In the genomic region with DNA sequence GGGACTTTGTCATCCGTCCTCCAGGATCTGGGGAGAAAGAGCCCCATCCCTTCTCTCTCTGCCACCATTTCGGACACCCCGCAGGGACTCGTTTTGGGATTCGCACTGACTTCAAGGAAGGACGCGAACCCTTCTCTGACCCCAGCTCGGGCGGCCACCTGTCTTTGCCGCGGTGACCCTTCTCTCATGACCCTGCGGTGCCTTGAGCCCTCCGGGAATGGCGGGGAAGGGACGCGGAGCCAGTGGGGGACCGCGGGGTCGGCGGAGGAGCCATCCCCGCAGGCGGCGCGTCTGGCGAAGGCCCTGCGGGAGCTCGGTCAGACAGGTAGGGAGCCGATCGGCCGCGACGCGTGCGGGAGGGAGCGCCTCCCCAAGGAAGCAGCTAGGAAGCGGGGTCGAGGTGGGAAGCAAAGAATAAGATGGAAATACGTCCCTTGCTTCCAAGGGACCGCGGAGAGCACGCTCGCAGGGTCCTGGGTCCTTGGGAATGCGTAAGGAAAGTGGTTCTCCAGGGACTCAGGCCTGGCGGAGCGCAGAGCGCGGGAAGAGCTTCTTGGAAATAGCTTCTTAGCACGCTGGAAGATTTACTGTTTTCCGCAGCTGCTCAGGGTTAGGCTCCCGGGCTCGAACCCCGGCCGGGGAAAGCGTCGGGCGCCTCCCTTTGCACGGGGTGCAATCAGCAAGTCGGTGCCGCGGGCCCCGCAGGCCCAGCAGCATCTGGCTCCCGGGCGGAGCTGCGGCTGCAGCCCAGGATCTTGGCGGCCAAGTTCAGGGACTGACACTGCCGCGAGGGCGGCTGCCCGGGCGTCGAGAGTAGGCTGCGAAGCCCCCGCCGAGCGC, we compare ENCODE assay signal across 9 cellular contexts. TPM values are rescaled to one million over a fixed set of nuclear protein-coding genes. Genes with fewer than 3 reads are reported as not detected.
DNase-seq lines count a peak whose midpoint lies in the region; ATAC-seq, FAIRE-seq and TF ChIP-seq lines count a peak whose summit lies in the region.
"Had no signal": no experiment of that assay in that cellular context is flagged by ENCODE, and none has a peak within 500 bp of the region (broad histone marks: within the 10 kb centered on the region; RNA-seq: fewer than 3 reads in every experiment).

No MANE protein-coding gene starts in this region.

- H3K36me3 Mint-ChIP-seq in CD4-positive, alpha-beta T cell (ENCODE audit: low read depth): peaks cover 39% of the 10 kb centered on the region
- H3K36me3 Mint-ChIP-seq in brain: peaks cover 25% of the 10 kb centered on the region

- H3K4me3 ChIP-seq in kidney (ENCODE audit: low read length in 2 of 2): peak overlapping the region; percentile 67 to 96

- peak overlapping the region; percentile 37 for H3K27ac Mint-ChIP-seq in CD4-positive, alpha-beta T cell
- peak overlapping the region; percentile 80 to 97 (median 89) for H3K27ac Mint-ChIP-seq in brain

- H3K9ac ChIP-seq in kidney (ENCODE audit: low read length in 2 of 2): peak overlapping the region; percentile 72 to 97

- no peak overlapping the region for H3K27ac ChIP-seq in CD4-positive, alpha-beta T cell (ENCODE audit: low read depth, low read length)
- peak overlapping the region; percentile 98 to 99 for H3K27ac ChIP-seq in kidney (ENCODE audit: low read depth in 2 of 2, low read length in 2 of 2)

- POLR2A ChIA-PET in CD4-positive, alpha-beta T cell (lab: Charles Lee): interaction anchor here (0.7 to 3.1 kb wide), 4 partner anchors 11 to 528 kb away, joined by 4 to 15 read pairs (median 6); a partner anchor contains a TSS

- H3K36me3 ChIP-seq in kidney (ENCODE audit: control insufficient read depth in 1 of 2, insufficient read depth in 2 of 2, low read length in 2 of 2): peaks cover 0 to 5% of the 10 kb centered on the region in 2 donors

- ATAC-seq in CD4-positive, alpha-beta T cell (ENCODE audit: poor library complexity): no peak
- ATAC-seq in GM18517 (IDR thresholded peaks at IDR 0.05; ENCODE audit: unreplicated experiment): no peak

- no peaks in the 10 kb centered on the region for H3K9me3 ChIP-seq in CD4-positive, alpha-beta T cell (ENCODE audit: control insufficient read depth, low read length)
- H3K9me3 ChIP-seq in kidney (ENCODE audit: control insufficient read depth in 1 of 2, low read length in 2 of 2): no peaks in the 10 kb centered on the region

- peaks cover 0 to 3% of the 10 kb centered on the region in 2 donors for H3K4me1 ChIP-seq in kidney (ENCODE audit: control insufficient read depth in 1 of 2, insufficient read depth in 1 of 2, low read depth in 1 of 2, low read length in 2 of 2)

- CTCF ChIA-PET in CD4-positive, alpha-beta T cell (lab: Charles Lee): interaction anchor here (1.7 kb wide), 2 partner anchors 70 to 529 kb away, joined by 4 to 9 read pairs; no protein-coding TSS in a partner anchor

- H3K9me3 Mint-ChIP-seq in CD4-positive, alpha-beta T cell: no peaks in the 10 kb centered on the region
- peaks cover 0 to 3% (median 0%) of the 10 kb centered on the region in 5 experiments for H3K9me3 Mint-ChIP-seq in brain

- peak in 6 of 10 experiments; percentile 11 to 41 (median 18) for DNase-seq in CD4-positive, alpha-beta T cell
- DNase-seq in NCI-H526 treated with DMSO at 0.1 percent for 48 hours (lab: John Stamatoyannopoulos, UW) (peak; percentile 20), kidney (peak; percentile 81), cerebellar cortex (ENCODE audit: low spot score) (no peak), NCI-H510A treated with DMSO at 0.1 percent for 48 hours (lab: John Stamatoyannopoulos, UW) (no peak)
- DNase-seq in stimulated activated CD4-positive, alpha-beta T cell treated with anti-CD3 and anti-CD28 coated beads, Interleukin-1b, Interleukin-23, amount 100 ng/mL, for 48 hours: peak; percentile 21

- peak overlapping the region; percentile 94 for H3K4me3 Mint-ChIP-seq in CD4-positive, alpha-beta T cell
- peak overlapping the region; percentile 88 to 97 (median 93) for H3K4me3 Mint-ChIP-seq in brain

- H3K27me3 ChIP-seq in CD4-positive, alpha-beta T cell (ENCODE audit: control insufficient read depth, insufficient read depth, low read length): no peaks in the 10 kb centered on the region

- no peaks in the 10 kb centered on the region for H3K27me3 Mint-ChIP-seq in CD4-positive, alpha-beta T cell
- peaks cover 19% of the 10 kb centered on the region for H3K27me3 Mint-ChIP-seq in brain

- no peak for TF ChIP-seq CTCF in CD4-positive, alpha-beta T cell (IDR thresholded peaks at IDR 0.05)
- TF ChIP-seq CTCF in brain (conservative IDR thresholded peaks at IDR 0.05) (no peak), kidney (IDR thresholded peaks at IDR 0.05; ENCODE audit: borderline replicate concordance, extremely low read depth, insufficient read depth) (no peak)

- intact Hi-C loops in CD4-positive, alpha-beta T cell (cut with DNase I, micrococcal nuclease): loop anchor here (5.0 to 10.0 kb wide), 5 partner anchors 71 to 1502 kb away; a partner anchor contains a TSS
- intact Hi-C loops in kidney (cut with DNase I): no loop called here

- H3K4me1 Mint-ChIP-seq in CD4-positive, alpha-beta T cell (ENCODE audit: low read depth): peaks cover 41% of the 10 kb centered on the region
- H3K4me1 Mint-ChIP-seq in brain: peaks cover 29% of the 10 kb centered on the region

- no peak for FAIRE-seq in kidney (lab: Jason Lieb, UNC)
- FAIRE-seq: endometrium had no signal

RNA-seq across cellular contexts. Expression of a gene that starts 0.5 kb away (rescaled TPM):
- total RNA-seq in CD4-positive, alpha-beta T cell: 1 to 10 TPM; 4.1 to 4.2 TPM
- polyA plus RNA-seq in brain (ENCODE audit: insufficient read depth, low read depth, low replicate concordance) (2.7 TPM), kidney (ENCODE audit: insufficient read depth, low read depth, low replicate concordance) (32.2 TPM)
- total RNA-seq in kidney: 25.7 TPM

Comparison
In these comparisons a context has a peak if more than half of its experiments do, and no peak if none do; other contexts are left out.
1. DNase-seq: peak in CD4-positive, alpha-beta T cell (6 of 10), NCI-H526 treated with DMSO at 0.1 percent for 48 hours (single experiment), kidney (single experiment) and stimulated activated CD4-positive, alpha-beta T cell treated with anti-CD3 and anti-CD28 coated beads, Interleukin-1b, Interleukin-23, amount 100 ng/mL, for 48 hours (single experiment); none in cerebellar cortex (single experiment) and NCI-H510A treated with DMSO at 0.1 percent for 48 hours (single experiment).